In genomic region chr1:4671828-4672227, GRCh38 we compare ENCODE assay signal across 34 cellular contexts. TPM values are rescaled to one million over a fixed set of nuclear protein-coding genes. Genes with fewer than 3 reads are reported as not detected.
A peak's percentile ranks its signal among the peaks of the same experiment; 100 is the strongest.
DNase-seq lines count a peak whose midpoint lies in the region; ATAC-seq, FAIRE-seq and TF ChIP-seq lines count a peak whose summit lies in the region.
"Had no signal": no experiment of that assay in that cellular context is flagged by ENCODE, and none has a peak within 500 bp of the region (broad histone marks: within the 10 kb centered on the region; RNA-seq: fewer than 3 reads in every experiment).

No MANE protein-coding gene starts in this region.

- no peaks in the 10 kb centered on the region for H4K20me1 ChIP-seq in osteoblast (ENCODE audit: insufficient read depth, low read length)
- H4K20me1 ChIP-seq: BLaER1; BLaER1 treated with 17β-estradiol and CSF1 and Interleukin-3, amounts not matched to agents 10 nM and 100 nM had no signal

- TF ChIP-seq CTCF in bronchial epithelial cell (IDR thresholded peaks at IDR 0.05; ENCODE audit: insufficient read depth, low read length, severe bottlenecking) (no peak), osteoblast (IDR thresholded peaks at IDR 0.05; ENCODE audit: extremely low read depth, low read depth, low read length) (no peak)

- no peaks in the 10 kb centered on the region for H3K4me1 ChIP-seq in osteoblast (ENCODE audit: insufficient read depth, low read length)
- H3K4me1 ChIP-seq: BE2C, BLaER1 had no signal

- H3K27me3 ChIP-seq in bronchial epithelial cell (ENCODE audit: control insufficient read depth, insufficient read depth, low read length) (no peaks in the 10 kb centered on the region), osteoblast (ENCODE audit: insufficient read depth, low read length) (no peaks in the 10 kb centered on the region)
- H3K27me3 ChIP-seq: BE2C had no signal

- no peak overlapping the region for H3K27ac ChIP-seq in osteoblast (ENCODE audit: low read depth, low read length)
- H3K27ac ChIP-seq: 22Rv1; A549; BLaER1; BLaER1 treated with 17β-estradiol and CSF1 and Interleukin-3, amounts not matched to agents 10 nM and 100 nM; C4-2B had no signal

- ATAC-seq in HG03520 (IDR thresholded peaks at IDR 0.05; ENCODE audit: unreplicated experiment) = no peak
- ATAC-seq in GM19467 (IDR thresholded peaks at IDR 0.05; ENCODE audit: unreplicated experiment) = no peak
- ATAC-seq: A549; CD8-positive, alpha-beta T cell had no signal

- H3K9me3 ChIP-seq in osteoblast (ENCODE audit: low read depth, low read length) = no peaks in the 10 kb centered on the region
- H3K9me3 ChIP-seq: BE2C, Caco-2 had no signal

- H3K36me3 ChIP-seq in bronchial epithelial cell (ENCODE audit: control insufficient read depth, insufficient read depth, low read length) (no peaks in the 10 kb centered on the region), osteoblast (ENCODE audit: insufficient read depth, low read length) (no peaks in the 10 kb centered on the region)
- H3K36me3 ChIP-seq: BE2C; BLaER1; BLaER1 treated with 17β-estradiol and CSF1 and Interleukin-3, amounts not matched to agents 10 nM and 100 nM had no signal

- peak; percentile 50 for FAIRE-seq in bronchial epithelial cell (lab: Jason Lieb, UNC)
- FAIRE-seq: A204.1, A549, D721Med had no signal

- no peak overlapping the region for H3K4me2 ChIP-seq in osteoblast (ENCODE audit: insufficient read depth, low read length)
- H3K4me2 ChIP-seq: A549; BLaER1; BLaER1 treated with 17β-estradiol and CSF1 and Interleukin-3, amounts not matched to agents 10 nM and 100 nM had no signal

- no peak overlapping the region for H2AFZ ChIP-seq in osteoblast (ENCODE audit: low read length)

- H3K4me3 ChIP-seq in bronchial epithelial cell (ENCODE audit: low read depth, low read length) (no peak overlapping the region), osteoblast (ENCODE audit: insufficient read depth, low read length) (no peak overlapping the region)
- H3K4me3 ChIP-seq: A549; BLaER1; BLaER1 treated with 17β-estradiol and CSF1 and Interleukin-3, amounts not matched to agents 10 nM and 100 nM had no signal

- DNase-seq in bronchial epithelial cell (ENCODE audit: low read depth) = no peak
- DNase-seq in osteoblast (ENCODE audit: insufficient read length, low spot score, missing footprints) = peak; percentile 32
- DNase-seq: 8988T; ACHN; AML-193; BE2C; C1 segment of cervical spinal cord; Caco-2; Calu3; CD4-positive, alpha-beta memory T cell; CD4-positive, alpha-beta T cell; CD4-positive, CD25-positive, alpha-beta regulatory T cell; CD8-positive, alpha-beta memory T cell; CD8-positive, alpha-beta T cell; COR-L47; DMS 273 treated with DMSO at 0.1 percent for 48 hours; DMS153; DMS53; DMS79; DMS79 treated with DMSO at 0.1 percent for 48 hours; DND-41; EL had no signal

- H3K79me2 ChIP-seq in osteoblast (ENCODE audit: insufficient read depth, low read length) = no peaks in the 10 kb centered on the region

RNA-seq across cellular contexts. Expression of gene AJAP1, which starts 17.4 kb away (rescaled TPM):
- total RNA-seq in bronchial epithelial cell = 0.13 and 0.26 TPM in 2 replicates
- 0.29 and 1.1 TPM in 2 replicates for total RNA-seq in osteoblast
- total RNA-seq: A172; A673; B cell; Caco-2; Calu3; CD8-positive, alpha-beta memory T cell had no signal
